In the genomic region with DNA sequence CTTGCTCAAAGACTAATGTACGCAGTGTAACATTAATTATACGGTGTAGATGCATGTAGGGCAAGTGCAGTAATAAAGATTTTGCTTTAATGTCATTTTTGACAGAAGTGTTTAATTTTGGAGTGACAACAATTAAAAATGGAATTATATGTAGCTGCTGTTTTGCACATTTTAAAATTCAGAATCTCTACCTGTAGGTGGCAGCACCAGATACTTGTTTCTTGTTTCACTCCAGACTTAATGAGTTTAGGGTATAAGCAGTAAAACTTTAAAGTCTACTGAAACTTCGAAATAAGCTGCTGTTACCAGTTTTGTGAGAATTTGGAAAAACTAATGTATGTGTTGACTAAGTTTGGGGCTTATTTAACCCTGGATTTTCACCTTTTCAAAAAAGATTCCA, we compare ENCODE assay signal across 9 cellular contexts.
A peak's percentile ranks its signal among the peaks of the same experiment; 100 is the strongest.
DNase-seq lines count a peak whose midpoint lies in the region; ATAC-seq and TF ChIP-seq lines count a peak whose summit lies in the region.
"Had no signal": no experiment of that assay in that cellular context is flagged by ENCODE, and none has a peak within 500 bp of the region (broad histone marks: within the 10 kb centered on the region; RNA-seq: fewer than 3 reads in every experiment).

No MANE protein-coding gene starts in this region.

- H4K8ac ChIP-seq in mesendoderm (ENCODE audit: low read depth, low read length) = no peak overlapping the region

- H3K9me3 ChIP-seq in heart left ventricle (no peaks in the 10 kb centered on the region), breast epithelium (no peaks in the 10 kb centered on the region)

- H3K27me3 ChIP-seq in heart left ventricle = peaks cover 0 to 9% (median 0%) of the 10 kb centered on the region in 9 donors
- H3K27me3 ChIP-seq in breast epithelium = peaks cover 0 to 10% of the 10 kb centered on the region in 2 donors
- no peaks in the 10 kb centered on the region for H3K27me3 ChIP-seq in mesendoderm (ENCODE audit: insufficient read depth, low read length, poor library complexity)

- no peak overlapping the region for H3K4me3 ChIP-seq in heart left ventricle
- H3K4me3 ChIP-seq in breast epithelium = no peak overlapping the region
- H3K4me3 ChIP-seq in mesendoderm (ENCODE audit: low read length) = no peak overlapping the region

- TF ChIP-seq POLR2A in heart left ventricle (IDR thresholded peaks at IDR 0.05) (no peak), breast epithelium (IDR thresholded peaks at IDR 0.05) (no peak)

- H4K5ac ChIP-seq in mesendoderm (ENCODE audit: low read length) = no peak overlapping the region

- WGBS in heart left ventricle, 4 donors = 36 to 57% (median 49%) methylated on average over 3 of the region's 3 CpGs
- WGBS in mesendoderm (ENCODE audit: extremely low coverage, insufficient coverage, low lambda C conversion rate) = no CpG with 5 or more reads among the region's 3 CpGs

- no peak overlapping the region for H3K56ac ChIP-seq in mesendoderm (ENCODE audit: low read length)

- H3K9ac ChIP-seq in mesendoderm (ENCODE audit: low read length) = no peak overlapping the region

- H3K4me1 ChIP-seq in heart left ventricle (no peaks in the 10 kb centered on the region), breast epithelium (no peaks in the 10 kb centered on the region), mesendoderm (ENCODE audit: control insufficient read depth, low read depth, low read length) (no peaks in the 10 kb centered on the region)

- TF ChIP-seq CTCF in heart left ventricle (IDR thresholded peaks at IDR 0.05) (peak; percentile 35 to 62 (median 52)), breast epithelium (IDR thresholded peaks at IDR 0.05) (peak in 2 of 3 donors; percentile 36 to 38)

- H2BK15ac ChIP-seq in mesendoderm (replicated peaks; ENCODE audit: low read depth) = no peak overlapping the region

- H3K79me1 ChIP-seq in mesendoderm (ENCODE audit: low read length) = no peaks in the 10 kb centered on the region

- intact Hi-C loops in heart left ventricle (cut with DNase I) = loop anchor here in 9 of 10 donors (2.0 to 10.0 kb wide), 4 partner anchors 304 to 308 kb away; no protein-coding TSS in a partner anchor
- intact Hi-C loops in left ventricle myocardium superior (cut with micrococcal nuclease) = loop anchor here (5.0 kb wide), 1 partner anchor 304 kb away; no protein-coding TSS in a partner anchor
- intact Hi-C loops in breast epithelium (cut with DNase I; ENCODE audit: low total_unique reads) = no loop called here

- H2BK5ac ChIP-seq in mesendoderm (ENCODE audit: low read length) = no peak overlapping the region

- ATAC-seq in heart left ventricle = no peak
- no peak for ATAC-seq in left ventricle myocardium superior
- no peak for ATAC-seq in GM21737 (IDR thresholded peaks at IDR 0.05; ENCODE audit: unreplicated experiment)
- no peak for ATAC-seq in HG03159 (IDR thresholded peaks at IDR 0.05; ENCODE audit: unreplicated experiment)

- no peak overlapping the region for H3K4ac ChIP-seq in mesendoderm (ENCODE audit: low read depth, low read length)

- no peak overlapping the region for H3K18ac ChIP-seq in mesendoderm (ENCODE audit: low read length)

- H3K27ac ChIP-seq in heart left ventricle = no peak overlapping the region
- no peak overlapping the region for H3K27ac ChIP-seq in breast epithelium
- H3K27ac ChIP-seq in mesendoderm (ENCODE audit: low read depth, low read length) = no peak overlapping the region

- no peak overlapping the region for H2AK5ac ChIP-seq in mesendoderm (ENCODE audit: low read length)

- no peak overlapping the region for H2BK120ac ChIP-seq in mesendoderm (ENCODE audit: low read depth, low read length)

- DNase-seq in heart left ventricle = no peak
- no peak for DNase-seq in left ventricle myocardium superior
- DNase-seq in MV-4-11 (lab: John Stamatoyannopoulos, UW) = peak; percentile 7
- DNase-seq in breast epithelium (ENCODE audit: low spot score in 2 of 2) = no peak
- peak; percentile 13 for DNase-seq in mesendoderm
- no peak for DNase-seq in activated naive CD4-positive, alpha-beta T cell (lab: John Stamatoyannopoulos, UW)
- DNase-seq: activated naive CD8-positive, alpha-beta T cell treated with anti-CD3 and anti-CD28 coated beads, Interleukin-2, amount 10 ng/mL, durations not matched to agents 7 days and 5 days had no signal

- no peak overlapping the region for H3K23ac ChIP-seq in mesendoderm (ENCODE audit: low read length)

- H3K36me3 ChIP-seq in heart left ventricle = peaks cover 0 to 9% (median 0%) of the 10 kb centered on the region in 9 donors
- H3K36me3 ChIP-seq in breast epithelium = no peaks in the 10 kb centered on the region
- H3K36me3 ChIP-seq in mesendoderm (ENCODE audit: control insufficient read depth, insufficient read depth, low read length) = no peaks in the 10 kb centered on the region

- no peaks in the 10 kb centered on the region for H3K79me2 ChIP-seq in mesendoderm (ENCODE audit: control insufficient read depth, insufficient read depth, low read length)

- no peak overlapping the region for H3K4me2 ChIP-seq in mesendoderm (ENCODE audit: low read length)

Comparison
In these comparisons a context has a peak if more than half of its experiments do, and no peak if none do; other contexts are left out.
1. DNase-seq: peak in MV-4-11 (single experiment) and mesendoderm (single experiment); none in heart left ventricle (0 of 5), left ventricle myocardium superior (single experiment), breast epithelium (0 of 2) and activated naive CD4-positive, alpha-beta T cell (0 of 4).